Comparison of ENCODE assay signal across 8 cellular contexts in genomic region chr12:121799842-121800693, GRCh38. TPM values are rescaled to one million over a fixed set of nuclear protein-coding genes. Genes with fewer than 3 reads are reported as not detected.
DNase-seq lines count a peak whose midpoint lies in the region; ATAC-seq and TF ChIP-seq lines count a peak whose summit lies in the region.

No MANE protein-coding gene starts in this region.

- H3K27ac ChIP-seq in RWPE2 (ENCODE audit: poor library complexity, severe bottlenecking), result peak overlapping the region; percentile 100
- H3K27ac ChIP-seq in gastroesophageal sphincter, result peak overlapping the region; percentile 100
- H3K27ac ChIP-seq in tibial artery, result peak overlapping the region; percentile 100

- no peak for TF ChIP-seq EP300 in gastroesophageal sphincter (IDR thresholded peaks at IDR 0.05)

- peaks cover 36% of the 10 kb centered on the region for H3K4me1 ChIP-seq in RWPE2 (ENCODE audit: insufficient read depth, poor library complexity, severe bottlenecking)
- peaks cover 6 to 62% (median 40%) of the 10 kb centered on the region in 3 donors for H3K4me1 ChIP-seq in gastroesophageal sphincter
- peaks cover 46% of the 10 kb centered on the region for H3K4me1 ChIP-seq in neuron (ENCODE audit: insufficient read depth, low read length)
- H3K4me1 ChIP-seq in tibial artery, result peaks cover 0 to 48% (median 39%) of the 10 kb centered on the region in 4 donors

- H2AFZ ChIP-seq in neuron (ENCODE audit: low read depth, low read length), result no peak overlapping the region

- DNase-seq in NCI-H1436 (lab: John Stamatoyannopoulos, UW), result peak; percentile 56
- no peak for DNase-seq in NCI-H1436 treated with DMSO at 0.1 percent for 48 hours (lab: John Stamatoyannopoulos, UW)
- DNase-seq in HuH-7 (ENCODE audit: low spot score), result peak; percentile 74
- DNase-seq in RWPE2 (ENCODE audit: low spot score), result peak; percentile 93
- DNase-seq in activated naive CD4-positive, alpha-beta T cell treated with anti-CD3 and anti-CD28 coated beads, Interleukin-2, amount 50 U/mL, for 16 hours, result peak; percentile 81
- DNase-seq in tibial artery, result peak; percentile 94 to 96

- H3K9me3 ChIP-seq in RWPE2 (ENCODE audit: severe bottlenecking) (no peaks in the 10 kb centered on the region), gastroesophageal sphincter (no peaks in the 10 kb centered on the region), neuron (ENCODE audit: low read length) (no peaks in the 10 kb centered on the region), tibial artery (no peaks in the 10 kb centered on the region)

- ATAC-seq in RWPE2 (ENCODE audit: low read depth) (peak; percentile 20), gastroesophageal sphincter (peak; percentile 71)

- intact Hi-C loops in tibial artery (cut with DNase I; ENCODE audit: low total_unique reads), result no loop called here

- 0% methylated on average over 4 of the region's 84 CpGs; no CpG with 5 or more reads in 1 of the 2 donors for WGBS in gastroesophageal sphincter (ENCODE audit: low coverage in 1 of 2), 2 donors

- no peak for TF ChIP-seq CTCF in RWPE2 (IDR thresholded peaks at IDR 0.05; ENCODE audit: poor library complexity, severe bottlenecking)
- no peak for TF ChIP-seq CTCF in gastroesophageal sphincter (IDR thresholded peaks at IDR 0.05)
- TF ChIP-seq CTCF in tibial artery (IDR thresholded peaks at IDR 0.05), result no peak

- peaks cover 15% of the 10 kb centered on the region; the same call in 1 of the 2 replicates for H3K36me3 ChIP-seq in RWPE2 (ENCODE audit: low read depth)
- peaks cover 0 to 13% of the 10 kb centered on the region in 2 donors for H3K36me3 ChIP-seq in gastroesophageal sphincter
- peaks cover 33% of the 10 kb centered on the region for H3K36me3 ChIP-seq in neuron (ENCODE audit: insufficient read depth, low read length)
- peaks cover 0 to 18% (median 4%) of the 10 kb centered on the region in 3 donors for H3K36me3 ChIP-seq in tibial artery

- H3K27me3 ChIP-seq in RWPE2 (ENCODE audit: insufficient read depth, poor library complexity, severe bottlenecking) (no peaks in the 10 kb centered on the region), gastroesophageal sphincter (no peaks in the 10 kb centered on the region), neuron (ENCODE audit: insufficient read depth, low read length) (no peaks in the 10 kb centered on the region), tibial artery (no peaks in the 10 kb centered on the region)

- H3K4me3 ChIP-seq in RWPE2 (ENCODE audit: severe bottlenecking) (peak overlapping the region; percentile 94), gastroesophageal sphincter (peak overlapping the region; percentile 85), neuron (ENCODE audit: low read length) (peak overlapping the region; percentile 88), tibial artery (peak overlapping the region; percentile 90 to 91)

- TF ChIP-seq POLR2A in gastroesophageal sphincter (IDR thresholded peaks at IDR 0.05), result peak; percentile 75 to 84

RNA-seq across cellular contexts. Expression of gene SETD1B, which starts 3.7 kb away (rescaled TPM):
- total RNA-seq in gastroesophageal sphincter, result 10 to 100 TPM in 3 of 4 donors, 1 to 10 TPM in 1; 9.6 to 25.1 (median 20.3) TPM

RNA-seq across cellular contexts. Expression of gene RHOF, which starts 6.6 kb away (rescaled TPM):
- total RNA-seq in gastroesophageal sphincter, result 10 to 100 TPM in 3 of 4 donors, 1 to 10 TPM in 1; 9.4 to 15.7 (median 12.1) TPM

RNA-seq across cellular contexts. Expression of gene HPD, which starts 58.6 kb away (rescaled TPM):
- 1 to 10 TPM in 3 of 4 donors, not detected in 1; 1.2 to 5.0 (median 2.6) TPM for total RNA-seq in gastroesophageal sphincter
